Comparison of ENCODE assay signal across 13 cellular contexts in the genomic region with DNA sequence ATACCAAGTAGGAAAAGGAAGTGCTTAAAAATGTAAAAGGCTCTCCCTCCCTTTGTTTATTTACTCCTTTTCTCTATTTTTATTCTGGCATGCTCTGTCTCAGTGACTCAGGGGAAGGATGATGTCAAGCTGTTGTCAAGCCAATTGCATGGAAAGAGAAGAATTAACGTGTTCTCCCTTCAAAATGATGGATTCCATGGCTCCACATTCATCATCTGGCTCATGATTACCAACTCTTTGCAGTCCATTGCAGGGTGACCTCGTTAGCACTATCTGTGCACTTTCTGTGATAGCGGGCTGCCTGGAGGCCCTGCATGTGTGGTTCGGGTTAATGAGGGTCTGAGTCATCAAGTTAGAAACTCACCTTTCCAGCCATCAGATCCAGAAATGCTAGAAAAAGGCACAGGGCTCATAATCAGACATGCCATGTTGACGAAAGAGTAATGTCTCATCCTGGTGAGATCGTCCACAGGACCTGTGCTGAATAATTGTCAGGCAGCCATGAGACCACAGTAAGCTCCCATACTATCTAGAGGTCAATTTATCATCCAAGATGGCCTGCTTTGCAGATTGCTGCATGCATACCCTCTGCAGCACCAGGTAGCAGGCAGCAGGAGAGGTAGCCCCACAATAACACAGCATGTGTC.
A peak's percentile ranks its signal among the peaks of the same experiment; 100 is the strongest.
DNase-seq lines count a peak whose midpoint lies in the region; ATAC-seq and TF ChIP-seq lines count a peak whose summit lies in the region.
"Had no signal": no experiment of that assay in that cellular context is flagged by ENCODE, and none has a peak within 500 bp of the region (broad histone marks: within the 10 kb centered on the region; RNA-seq: fewer than 3 reads in every experiment).

No MANE protein-coding gene starts in this region.

- H3K36me3 Mint-ChIP-seq in HFFc6 (ENCODE audit: low read depth) (no peaks in the 10 kb centered on the region), T-helper 17 cell (ENCODE audit: low read depth) (peaks cover 2% of the 10 kb centered on the region)

- ATAC-seq in GM21528 (IDR thresholded peaks at IDR 0.05; ENCODE audit: low FRiP score, unreplicated experiment) (no peak), T-helper 17 cell (no peak), gastroesophageal sphincter (no peak)
- ATAC-seq: left lobe of liver had no signal

- H3K9me3 ChIP-seq in mammary epithelial cell (replicated peaks; ENCODE audit: insufficient read depth, low read length) (no peaks in the 10 kb centered on the region), T-helper 17 cell (ENCODE audit: control insufficient read depth, low read length, poor library complexity, severe bottlenecking) (no peaks in the 10 kb centered on the region), gastroesophageal sphincter (no peaks in the 10 kb centered on the region)

- TF ChIP-seq EP300 in gastroesophageal sphincter (IDR thresholded peaks at IDR 0.05) = no peak

- H3K4me3 ChIP-seq in mammary epithelial cell (replicated peaks in 1 of 3; ENCODE audit: insufficient read depth in 1 of 3, low read depth in 2 of 3, low read length in 3 of 3) (no peak overlapping the region), kidney epithelial cell (ENCODE audit: low read depth, low read length) (no peak overlapping the region), gastroesophageal sphincter (no peak overlapping the region)

- H3K4me1 ChIP-seq in mammary epithelial cell (ENCODE audit: insufficient read depth, low read length) (peaks cover 10% of the 10 kb centered on the region), gastroesophageal sphincter (peaks cover 0 to 7% (median 0%) of the 10 kb centered on the region in 3 donors)

- 32% methylated on average over 6 of the region's 6 CpGs for WGBS in mammary epithelial cell (ENCODE audit: low coverage, missing lambda C conversion rate)
- 53 to 54% methylated on average over 4 to 6 of the region's 6 CpGs for WGBS in gastroesophageal sphincter (ENCODE audit: low coverage in 1 of 2), 2 donors

- H3K27me3 Mint-ChIP-seq in HFFc6 (ENCODE audit: insufficient read depth) (no peaks in the 10 kb centered on the region), T-helper 17 cell (no peaks in the 10 kb centered on the region)
- H3K27me3 Mint-ChIP-seq: activated T-cell treated with anti-CD3 and anti-CD28 coated beads, Interleukin-2, amount 50 U/mL, for 24 hours; stimulated activated naive CD8-positive, alpha-beta T cell treated with anti-CD3 and anti-CD28 coated beads, Interleukin-15, Interleukin-2, amounts not matched to agents 100 ng/mL and 50 ng/mL, for 24 hours had no signal

- H3K4me3 Mint-ChIP-seq in HFFc6 (peak overlapping the region; percentile 44; the same call in 1 of the 2 replicates), T-helper 17 cell (no peak overlapping the region)
- H3K4me3 Mint-ChIP-seq: activated T-cell treated with anti-CD3 and anti-CD28 coated beads, Interleukin-2, amount 50 U/mL, for 24 hours; CD14-positive monocyte; stimulated activated naive CD8-positive, alpha-beta T cell treated with anti-CD3 and anti-CD28 coated beads, Interleukin-15, Interleukin-2, amounts not matched to agents 100 ng/mL and 50 ng/mL, for 24 hours; T-helper 2 cell treated with Interferon-gamma antibody and Interleukin-4, amounts not matched to agents 5 μg/mL and 100 μg/mL, for 36 hours had no signal

- H3K4me1 Mint-ChIP-seq in HFFc6 (ENCODE audit: low read depth) (peaks cover 19% of the 10 kb centered on the region), T-helper 17 cell (no peaks in the 10 kb centered on the region)

- DNase-seq in AG08395 (ENCODE audit: low spot score) (peak; percentile 52), HFFc6 (peak; percentile 68), mammary epithelial cell (peak; percentile 81), kidney epithelial cell (ENCODE audit: low read depth) (peak; percentile 16), T-helper 17 cell (no peak), NCI-H2029 (lab: John Stamatoyannopoulos, UW) (no peak)
- DNase-seq: activated T-cell treated with anti-CD3 and anti-CD28 coated beads, Interleukin-2, amount 50 U/mL, for 24 hours had no signal

- no TSS peak for BruUV-seq in mammary epithelial cell (replicated peaks; lab: Mats Ljungman, UMichigan)

- dilution Hi-C loops in mammary epithelial cell (cut with HindIII; ENCODE audit: low sequenced_read_pairs) = no loop called here

- no peaks in the 10 kb centered on the region for H4K20me1 ChIP-seq in mammary epithelial cell (ENCODE audit: insufficient read depth, low read length)

- H3K79me2 ChIP-seq in mammary epithelial cell (ENCODE audit: insufficient read depth, low read length) = no peaks in the 10 kb centered on the region

- no peak overlapping the region for H3K27ac ChIP-seq in mammary epithelial cell (ENCODE audit: insufficient read depth, low read depth, low read length)
- H3K27ac ChIP-seq in gastroesophageal sphincter = no peak overlapping the region

- no peaks in the 10 kb centered on the region; the same call in 1 of the 2 replicates for H3K9me3 Mint-ChIP-seq in HFFc6
- H3K9me3 Mint-ChIP-seq: activated T-cell treated with anti-CD3 and anti-CD28 coated beads, Interleukin-2, amount 50 U/mL, for 24 hours; stimulated activated naive CD8-positive, alpha-beta T cell treated with anti-CD3 and anti-CD28 coated beads, Interleukin-15, Interleukin-2, amounts not matched to agents 100 ng/mL and 50 ng/mL, for 24 hours; T-helper 2 cell treated with Interferon-gamma antibody and Interleukin-4, amounts not matched to agents 5 μg/mL and 100 μg/mL, for 36 hours had no signal

- in situ Hi-C loops in mammary epithelial cell (cut with MboI; ENCODE audit: low sequenced_read_pairs in 2 of 2) = no loop called here

- H3K36me3 ChIP-seq in mammary epithelial cell (ENCODE audit: insufficient read depth, low read length) (no peaks in the 10 kb centered on the region), kidney epithelial cell (ENCODE audit: control insufficient read depth, insufficient read depth, low read length) (no peaks in the 10 kb centered on the region), gastroesophageal sphincter (no peaks in the 10 kb centered on the region)

- TF ChIP-seq CTCF in HFFc6 (IDR thresholded peaks at IDR 0.05) (no peak), mammary epithelial cell (conservative IDR thresholded peaks at IDR 0.05 in 1 of 2, IDR thresholded peaks at IDR 0.05 in 1 of 2; ENCODE audit: extremely low read depth in 1 of 2, insufficient read depth in 1 of 2, low read depth in 1 of 2, low read length in 2 of 2) (no peak), kidney epithelial cell (IDR thresholded peaks at IDR 0.05; ENCODE audit: insufficient read depth, low read length, poor library complexity, severe bottlenecking) (no peak), gastroesophageal sphincter (IDR thresholded peaks at IDR 0.05) (no peak)

- H3K27me3 ChIP-seq in mammary epithelial cell (ENCODE audit: insufficient read depth, low read length) (no peaks in the 10 kb centered on the region), kidney epithelial cell (ENCODE audit: control insufficient read depth, insufficient read depth, low read length) (no peaks in the 10 kb centered on the region), gastroesophageal sphincter (no peaks in the 10 kb centered on the region)

- H3K27ac Mint-ChIP-seq in HFFc6 = peak overlapping the region; percentile 63
- H3K27ac Mint-ChIP-seq in T-helper 17 cell = no peak overlapping the region
- H3K27ac Mint-ChIP-seq: activated T-cell treated with anti-CD3 and anti-CD28 coated beads, Interleukin-2, amount 50 U/mL, for 24 hours; stimulated activated naive CD8-positive, alpha-beta T cell treated with anti-CD3 and anti-CD28 coated beads, Interleukin-15, Interleukin-2, amounts not matched to agents 100 ng/mL and 50 ng/mL, for 24 hours; T-helper 2 cell treated with Interferon-gamma antibody and Interleukin-4, amounts not matched to agents 5 μg/mL and 100 μg/mL, for 36 hours had no signal

- no peak for TF ChIP-seq POLR2A in gastroesophageal sphincter (IDR thresholded peaks at IDR 0.05)

- intact Hi-C loops in mammary epithelial cell (cut with micrococcal nuclease) = no loop called here

- H2AFZ ChIP-seq in mammary epithelial cell (ENCODE audit: low read depth, low read length) = peak overlapping the region; percentile 0

- peak overlapping the region; percentile 22 for H3K4me2 ChIP-seq in mammary epithelial cell (ENCODE audit: insufficient read depth, low read depth, low read length)

- H3K9ac ChIP-seq in mammary epithelial cell (ENCODE audit: insufficient read depth, low read length) = no peak overlapping the region

- CTCF ChIA-PET in mammary epithelial cell (lab: Charles Lee; ENCODE audit: low non-redundant PET) = interaction anchor here (0.6 kb wide), 1 partner anchor 495 kb away, joined by 3 read pairs; no protein-coding TSS in a partner anchor

Comparison
In these comparisons a context has a peak if more than half of its experiments do, and no peak if none do; other contexts are left out.
1. DNase-seq: peak in AG08395 (single experiment), HFFc6 (single experiment), mammary epithelial cell (single experiment) and kidney epithelial cell (single experiment); none in T-helper 17 cell (0 of 3) and NCI-H2029 (single experiment).